Comparison of ENCODE assay signal across 9 cellular contexts in genomic region chr7:120337308-120337907, GRCh38.
A peak's percentile ranks its signal among the peaks of the same experiment; 100 is the strongest.
DNase-seq lines count a peak whose midpoint lies in the region; ATAC-seq and TF ChIP-seq lines count a peak whose summit lies in the region.
"Had no signal": no experiment of that assay in that cellular context is flagged by ENCODE, and none has a peak within 500 bp of the region (broad histone marks: within the 10 kb centered on the region; RNA-seq: fewer than 3 reads in every experiment).

No MANE protein-coding gene starts in this region.

- no peaks in the 10 kb centered on the region for H3K9me3 Mint-ChIP-seq in stimulated activated memory B cell treated with anti-CD40 and anti-IgM and Interleukin-4, amounts not matched to agents 10 μg/mL and 1 μg/mL and 100 μg/mL, for 72 hours

- POLR2A ChIA-PET in OCI-LY7 (lab: Charles Lee), result no interaction called here

- no peak overlapping the region for H3K4me3 ChIP-seq in OCI-LY7 (ENCODE audit: low read depth, low read length, poor library complexity, severe bottlenecking)

- no peak overlapping the region for H3K4me3 Mint-ChIP-seq in stimulated activated memory B cell treated with anti-CD40 and anti-IgM and Interleukin-4, amounts not matched to agents 10 μg/mL and 1 μg/mL and 100 μg/mL, for 72 hours
- H3K4me3 Mint-ChIP-seq: CD4-positive, CD25-positive, alpha-beta regulatory T cell had no signal

- peak; percentile 47 for ATAC-seq in HG02763 (IDR thresholded peaks at IDR 0.05; ENCODE audit: unreplicated experiment)
- ATAC-seq in stimulated activated memory B cell treated with anti-CD40 and anti-IgM and Interleukin-4, amounts not matched to agents 10 μg/mL and 1 μg/mL and 100 μg/mL, for 72 hours, result no peak

- BruUV-seq in OCI-LY7 (replicated peaks; lab: Mats Ljungman, UMichigan), result no TSS peak

- H2AFZ ChIP-seq in OCI-LY7 (ENCODE audit: low read length), result no peak overlapping the region

- TF ChIP-seq CTCF in OCI-LY7 (conservative IDR thresholded peaks at IDR 0.05; ENCODE audit: low read length), result peak; percentile 78

- H3K4me1 ChIP-seq in OCI-LY7 (ENCODE audit: insufficient read depth, low read length, poor library complexity, severe bottlenecking), result no peaks in the 10 kb centered on the region

- no peaks in the 10 kb centered on the region for H3K79me2 ChIP-seq in OCI-LY7 (ENCODE audit: insufficient read depth, low read depth, low read length)

- H3K36me3 Mint-ChIP-seq in stimulated activated memory B cell treated with anti-CD40 and anti-IgM and Interleukin-4, amounts not matched to agents 10 μg/mL and 1 μg/mL and 100 μg/mL, for 72 hours, result no peaks in the 10 kb centered on the region
- H3K36me3 Mint-ChIP-seq: CD4-positive, CD25-positive, alpha-beta regulatory T cell had no signal

- DNase-seq in NCI-H748 (lab: John Stamatoyannopoulos, UW; ENCODE audit: unreplicated experiment) (peak; percentile 14), NCI-H748 treated with DMSO at 0.1 percent for 48 hours (lab: John Stamatoyannopoulos, UW) (no peak), OCI-LY7 (ENCODE audit: low spot score) (peak; percentile 13), iPS-NIHi11 (ENCODE audit: low spot score) (peak; percentile 30), NCI-H128 (lab: John Stamatoyannopoulos, UW; ENCODE audit: unreplicated experiment) (no peak), NCI-H2107 treated with DMSO at 0.1 percent for 48 hours (lab: John Stamatoyannopoulos, UW; ENCODE audit: unreplicated experiment) (no peak)
- DNase-seq: CD4-positive, CD25-positive, alpha-beta regulatory T cell had no signal

- CTCF ChIA-PET in OCI-LY7 (lab: Charles Lee; ENCODE audit: unreplicated experiment), result no interaction called here

- H3K36me3 ChIP-seq in OCI-LY7 (ENCODE audit: insufficient read depth, low read length), result no peaks in the 10 kb centered on the region

- H3K9me2 ChIP-seq in OCI-LY7 (ENCODE audit: insufficient read depth, low read length), result no peaks in the 10 kb centered on the region

- no peak overlapping the region for H3K4me2 ChIP-seq in OCI-LY7 (ENCODE audit: low read length)

- H3K4me1 Mint-ChIP-seq in stimulated activated memory B cell treated with anti-CD40 and anti-IgM and Interleukin-4, amounts not matched to agents 10 μg/mL and 1 μg/mL and 100 μg/mL, for 72 hours, result no peaks in the 10 kb centered on the region
- H3K4me1 Mint-ChIP-seq: CD4-positive, CD25-positive, alpha-beta regulatory T cell had no signal

- no peak overlapping the region for H3K27ac ChIP-seq in OCI-LY7 (ENCODE audit: low read depth, low read length, poor library complexity, severe bottlenecking)

- no peaks in the 10 kb centered on the region for H4K20me1 ChIP-seq in OCI-LY7 (ENCODE audit: insufficient read depth, low read length)

- H3K27ac Mint-ChIP-seq in stimulated activated memory B cell treated with anti-CD40 and anti-IgM and Interleukin-4, amounts not matched to agents 10 μg/mL and 1 μg/mL and 100 μg/mL, for 72 hours, result no peak overlapping the region
- H3K27ac Mint-ChIP-seq: CD4-positive, CD25-positive, alpha-beta regulatory T cell had no signal

- intact Hi-C loops in OCI-LY7 (cut with micrococcal nuclease; ENCODE audit: unreplicated experiment), result no loop called here

- no peaks in the 10 kb centered on the region for H3K9me3 ChIP-seq in OCI-LY7 (ENCODE audit: low read length)

- no peaks in the 10 kb centered on the region for H3K27me3 Mint-ChIP-seq in stimulated activated memory B cell treated with anti-CD40 and anti-IgM and Interleukin-4, amounts not matched to agents 10 μg/mL and 1 μg/mL and 100 μg/mL, for 72 hours
- H3K27me3 Mint-ChIP-seq: CD4-positive, CD25-positive, alpha-beta regulatory T cell had no signal

Comparison
In these comparisons a context has a peak if more than half of its experiments do, and no peak if none do; other contexts are left out.
1. DNase-seq: peak in NCI-H748 (single experiment), OCI-LY7 (single experiment) and iPS-NIHi11 (single experiment); none in NCI-H748 treated with DMSO at 0.1 percent for 48 hours (single experiment), NCI-H128 (single experiment) and NCI-H2107 treated with DMSO at 0.1 percent for 48 hours (single experiment).